In genomic region chr10:90871761-90872647, GRCh38 we compare ENCODE assay signal across 1 cellular context.
TF ChIP-seq lines count a peak whose summit lies in the region.

Gene RPP30 (plus strand): TSS chr10:90871974. CDS start chr10:90871987, 13 bp downstream.

TF ChIP-seq in HEK293, 187 proteins besides CTCF, POLR2A, EP300 and RAD21 (continued from another document):
- TF ChIP-seq ZBTB26 (tag by site-specific recombination; optimal IDR thresholded peaks at IDR 0.05) (peak; percentile 75), PRDM10 (tag by site-specific recombination; IDR thresholded peaks at IDR 0.05) (peak; percentile 5; the same call in 1 of the 2 replicates), EGR2 (tag by site-specific recombination; IDR thresholded peaks at IDR 0.05; ENCODE audit: low read depth) (peak; percentile 97), ZNF423 (tag by site-specific recombination; IDR thresholded peaks at IDR 0.05) (no peak), PBX3 (CRISPR knock-in tag; IDR thresholded peaks at IDR 0.05) (peak; percentile 75; the same call in 1 of the 2 replicates), BCL6B (tag by site-specific recombination; IDR thresholded peaks at IDR 0.05) (no peak), SP2 (tag by site-specific recombination; IDR thresholded peaks at IDR 0.05) (peak; percentile 48), GLI4 (tag by site-specific recombination; IDR thresholded peaks at IDR 0.05) (no peak), ZNF639 (tag by site-specific recombination; IDR thresholded peaks at IDR 0.05) (no peak), KLF16 (tag by site-specific recombination; IDR thresholded peaks at IDR 0.05) (no peak), ZNF362 (tag by site-specific recombination; IDR thresholded peaks at IDR 0.05) (no peak), ZNF248 (tag by site-specific recombination; IDR thresholded peaks at IDR 0.05) (no peak), ZNF571 (tag by site-specific recombination; IDR thresholded peaks at IDR 0.05) (no peak), MYNN (tag by site-specific recombination; IDR thresholded peaks at IDR 0.05; ENCODE audit: borderline replicate concordance) (no peak), ZNF660 (tag by site-specific recombination; IDR thresholded peaks at IDR 0.05) (0 out of 2 replicates have a peak, but pooled peaks have one; percentile 34), ZNF133 (tag by site-specific recombination; IDR thresholded peaks at IDR 0.05) (no peak), ZNF223 (tag by site-specific recombination; IDR thresholded peaks at IDR 0.05) (no peak), KLF8 (tag by site-specific recombination; IDR thresholded peaks at IDR 0.05) (peak; percentile 48), ELK4 (IDR thresholded peaks at IDR 0.05; ENCODE audit: borderline replicate concordance, low read depth, low read length) (no peak), MZF1 (tag by site-specific recombination; IDR thresholded peaks at IDR 0.05; ENCODE audit: borderline replicate concordance) (peak; percentile 7; the same call in 1 of the 2 replicates), PRDM1 (tag by site-specific recombination; IDR thresholded peaks at IDR 0.05) (peak; percentile 61), ZNF521 (tag by site-specific recombination; IDR thresholded peaks at IDR 0.05) (no peak), HOXA7 (CRISPR knock-in tag; IDR thresholded peaks at IDR 0.05; ENCODE audit: borderline replicate concordance) (no peak), ZNF514 (tag by site-specific recombination; IDR thresholded peaks at IDR 0.05) (no peak), ZNF544 (tag by site-specific recombination; IDR thresholded peaks at IDR 0.05) (no peak), YY1 (tag by site-specific recombination; IDR thresholded peaks at IDR 0.05) (peak; percentile 77), SCRT1 (tag by site-specific recombination; IDR thresholded peaks at IDR 0.05; ENCODE audit: borderline replicate concordance) (no peak), ZIC2 (tag by site-specific recombination; IDR thresholded peaks at IDR 0.05) (no peak), SP7 (tag by site-specific recombination; IDR thresholded peaks at IDR 0.05) (peak; percentile 42; the same call in 1 of the 2 replicates), ZFP3 (tag by site-specific recombination; IDR thresholded peaks at IDR 0.05; ENCODE audit: low read depth) (no peak), SALL2 (tag by site-specific recombination; IDR thresholded peaks at IDR 0.05; ENCODE audit: borderline replicate concordance) (no peak), ZNF202 (tag by site-specific recombination; IDR thresholded peaks at IDR 0.05; ENCODE audit: borderline replicate concordance) (no peak), GLI2 (tag by site-specific recombination; IDR thresholded peaks at IDR 0.05; ENCODE audit: borderline replicate concordance, low read depth) (no peak), ZBTB17 (tag by site-specific recombination; IDR thresholded peaks at IDR 0.05) (peak; percentile 86), ZNF398 (tag by site-specific recombination; IDR thresholded peaks at IDR 0.05) (peak; percentile 46), MEIS1 (CRISPR knock-in tag; IDR thresholded peaks at IDR 0.05; ENCODE audit: borderline replicate concordance) (no peak), SETDB1 (IDR thresholded peaks at IDR 0.05; ENCODE audit: insufficient read length, low read length) (no peak), YY2 (tag by site-specific recombination; IDR thresholded peaks at IDR 0.05) (peak; percentile 80), ZNF335 (tag by site-specific recombination; conservative IDR thresholded peaks at IDR 0.05) (peak; percentile 86), ZNF404 (tag by site-specific recombination; IDR thresholded peaks at IDR 0.05) (no peak)
TF ChIP-seq in HEK293: peak in this region for 21.
